Comparison of ENCODE assay signal across 33 cellular contexts in the genomic region with DNA sequence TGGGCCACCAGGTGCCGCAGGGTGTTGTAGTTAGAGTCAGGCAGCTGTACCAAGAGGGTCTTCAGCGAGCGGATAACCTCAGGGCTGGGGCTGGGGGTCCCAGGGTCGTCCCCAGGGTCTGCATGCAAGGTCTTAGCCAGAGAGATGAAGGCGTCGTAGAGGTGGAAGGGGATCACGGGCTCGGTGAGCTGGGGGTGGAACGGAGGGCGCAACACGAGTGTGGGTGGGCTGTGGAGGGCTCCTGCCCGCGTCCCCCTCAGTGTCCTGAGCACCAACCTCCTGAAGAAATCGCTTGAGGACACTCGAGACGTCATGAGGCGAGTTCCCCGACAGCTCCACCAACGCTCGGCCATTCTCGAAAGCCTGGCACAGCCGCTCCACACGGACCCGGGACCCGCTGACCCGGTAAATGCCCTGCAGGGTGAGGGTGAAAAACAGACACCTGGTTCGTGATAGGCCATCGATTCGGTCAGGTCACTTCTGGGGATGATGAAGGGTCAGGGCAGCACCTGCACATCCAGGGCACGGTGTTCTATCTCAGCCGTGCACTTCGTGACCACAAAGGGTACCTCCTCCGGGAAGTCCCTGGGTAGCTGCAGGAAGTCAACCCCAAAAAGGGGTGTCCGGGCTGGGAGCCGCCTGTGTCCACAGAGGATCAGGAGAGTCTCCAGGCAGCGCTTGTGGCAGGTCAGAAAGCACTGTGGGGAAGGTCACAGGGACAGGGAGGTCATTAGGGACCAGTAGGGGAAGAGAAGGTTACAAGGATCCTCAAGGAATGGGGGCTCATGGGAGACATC. TPM values are rescaled to one million over a fixed set of nuclear protein-coding genes. Genes with fewer than 3 reads are reported as not detected.
DNase-seq lines count a peak whose midpoint lies in the region; ATAC-seq, FAIRE-seq and TF ChIP-seq lines count a peak whose summit lies in the region.
"Had no signal": no experiment of that assay in that cellular context is flagged by ENCODE, and none has a peak within 500 bp of the region (broad histone marks: within the 10 kb centered on the region; RNA-seq: fewer than 3 reads in every experiment).

No MANE protein-coding gene starts in this region.

- H3K36me3 ChIP-seq in bronchial epithelial cell (ENCODE audit: control insufficient read depth, insufficient read depth, low read length): peaks cover 18% of the 10 kb centered on the region
- H3K36me3 ChIP-seq: gastrocnemius medialis had no signal

- H3K27me3 ChIP-seq in bronchial epithelial cell (ENCODE audit: control insufficient read depth, insufficient read depth, low read length): no peaks in the 10 kb centered on the region
- H3K27me3 ChIP-seq: gastrocnemius medialis, MG63, SJSA1, stomach, tibial nerve had no signal

- no peak for TF ChIP-seq CTCF in bronchial epithelial cell (IDR thresholded peaks at IDR 0.05; ENCODE audit: insufficient read depth, low read length, severe bottlenecking)

- H3K4me3 Mint-ChIP-seq in activated naive CD4-positive, alpha-beta T cell treated with anti-CD3 and anti-CD28 coated beads, Interleukin-2, amount 10 ng/mL, durations not matched to agents 7 days and 5 days: no peak overlapping the region
- no peak overlapping the region for H3K4me3 Mint-ChIP-seq in T-cell
- H3K4me3 Mint-ChIP-seq in stimulated activated effector memory CD8-positive, alpha-beta T cell treated with anti-CD3 and anti-CD28 coated beads, Interleukin-12 subunit alpha, Interleukin-12 subunit beta, amount 100 ng/mL, for 72 hours: no peak overlapping the region
- H3K4me3 Mint-ChIP-seq: activated naive CD4-positive, alpha-beta T cell treated with anti-CD3 and anti-CD28 coated beads, Interleukin-2, amount 50 U/mL, for 24 hours; activated T-cell treated with anti-CD3 and anti-CD28 coated beads, Interleukin-2, amount 50 U/mL, for 72 hours; dendritic cell treated with granulocyte-macrophage colony-stimulating factor and Interleukin-4, amounts not matched to agents 40 ng/mL and 50 ng/mL, for 4 days had no signal

- ATAC-seq in T-cell (replicated peaks in 1 of 4) (peak in 1 of 4 experiments; percentile 26), HG03457 (IDR thresholded peaks at IDR 0.05; ENCODE audit: unreplicated experiment) (no peak), HG02870 (IDR thresholded peaks at IDR 0.05; ENCODE audit: unreplicated experiment) (no peak)
- no peak for ATAC-seq in stimulated activated effector memory CD8-positive, alpha-beta T cell treated with anti-CD3 and anti-CD28 coated beads, Interleukin-12 subunit alpha, Interleukin-12 subunit beta, amount 100 ng/mL, for 72 hours
- ATAC-seq: activated T-cell treated with anti-CD3 and anti-CD28 coated beads, Interleukin-2, amount 50 U/mL, for 72 hours; gastrocnemius medialis; left lobe of liver had no signal

- CTCF ChIA-PET in activated naive CD4-positive, alpha-beta T cell treated with anti-CD3 and anti-CD28 coated beads, Interleukin-2, amount 10 ng/mL, durations not matched to agents 7 days and 5 days (lab: Charles Lee): interaction anchor here (1.2 to 1.7 kb wide), 3 partner anchors 9 to 102 kb away, joined by 3 to 7 read pairs (median 3); partner anchors contain the start of gene GMIP
- CTCF ChIA-PET in T-cell (lab: Charles Lee): no interaction called here

- no peaks in the 10 kb centered on the region for H3K9me3 Mint-ChIP-seq in activated naive CD4-positive, alpha-beta T cell treated with anti-CD3 and anti-CD28 coated beads, Interleukin-2, amount 10 ng/mL, durations not matched to agents 7 days and 5 days
- no peaks in the 10 kb centered on the region for H3K9me3 Mint-ChIP-seq in T-cell
- H3K9me3 Mint-ChIP-seq in stimulated activated effector memory CD8-positive, alpha-beta T cell treated with anti-CD3 and anti-CD28 coated beads, Interleukin-12 subunit alpha, Interleukin-12 subunit beta, amount 100 ng/mL, for 72 hours: no peaks in the 10 kb centered on the region
- H3K9me3 Mint-ChIP-seq: activated naive CD4-positive, alpha-beta T cell treated with anti-CD3 and anti-CD28 coated beads, Interleukin-2, amount 50 U/mL, for 24 hours; activated T-cell treated with anti-CD3 and anti-CD28 coated beads, Interleukin-2, amount 50 U/mL, for 72 hours; dendritic cell treated with granulocyte-macrophage colony-stimulating factor and Interleukin-4, amounts not matched to agents 40 ng/mL and 50 ng/mL, for 4 days had no signal

- H3K27me3 Mint-ChIP-seq in activated naive CD4-positive, alpha-beta T cell treated with anti-CD3 and anti-CD28 coated beads, Interleukin-2, amount 10 ng/mL, durations not matched to agents 7 days and 5 days: no peaks in the 10 kb centered on the region
- H3K27me3 Mint-ChIP-seq in T-cell: no peaks in the 10 kb centered on the region
- H3K27me3 Mint-ChIP-seq: activated naive CD4-positive, alpha-beta T cell treated with anti-CD3 and anti-CD28 coated beads, Interleukin-2, amount 50 U/mL, for 24 hours; dendritic cell treated with granulocyte-macrophage colony-stimulating factor and Interleukin-4, amounts not matched to agents 40 ng/mL and 50 ng/mL, for 4 days had no signal

- H3K27ac Mint-ChIP-seq in activated naive CD4-positive, alpha-beta T cell treated with anti-CD3 and anti-CD28 coated beads, Interleukin-2, amount 10 ng/mL, durations not matched to agents 7 days and 5 days: peak overlapping the region; percentile 76
- H3K27ac Mint-ChIP-seq in T-cell: peak overlapping the region; percentile 68 to 70
- peak overlapping the region; percentile 87 for H3K27ac Mint-ChIP-seq in stimulated activated effector memory CD8-positive, alpha-beta T cell treated with anti-CD3 and anti-CD28 coated beads, Interleukin-12 subunit alpha, Interleukin-12 subunit beta, amount 100 ng/mL, for 72 hours
- H3K27ac Mint-ChIP-seq: activated naive CD4-positive, alpha-beta T cell treated with anti-CD3 and anti-CD28 coated beads, Interleukin-2, amount 50 U/mL, for 24 hours; activated T-cell treated with anti-CD3 and anti-CD28 coated beads, Interleukin-2, amount 50 U/mL, for 72 hours; dendritic cell treated with granulocyte-macrophage colony-stimulating factor and Interleukin-4, amounts not matched to agents 40 ng/mL and 50 ng/mL, for 4 days had no signal

- no peak for DNase-seq in activated naive CD4-positive, alpha-beta T cell treated with anti-CD3 and anti-CD28 coated beads, Interleukin-2, amount 10 ng/mL, durations not matched to agents 7 days and 5 days
- DNase-seq in activated naive CD4-positive, alpha-beta T cell treated with Interleukin-2 at 50 U/mL for 16 hours: no peak
- DNase-seq in T-cell (no peak), bronchial epithelial cell (ENCODE audit: low read depth) (no peak)
- DNase-seq in stimulated activated effector memory CD8-positive, alpha-beta T cell treated with anti-CD3 and anti-CD28 coated beads, Interleukin-12 subunit alpha, Interleukin-12 subunit beta, amount 100 ng/mL, for 72 hours (ENCODE audit: low spot score in 2 of 2): no peak
- DNase-seq in effector CD4-positive, alpha-beta T cell: no peak
- DNase-seq: activated CD4-positive, CD25-positive, alpha-beta regulatory T cell treated with anti-CD3 and anti-CD28 coated beads, Interleukin-2, amount 50 U/mL, for 72 hours; activated T-cell treated with anti-CD3 and anti-CD28 coated beads, Interleukin-2, amount 50 U/mL, for 72 hours; caudate nucleus; DMS79 treated with DMSO at 0.1 percent for 48 hours; gastrocnemius medialis; GF-D8; HCEC 1CT; KG1; mesenchymal stem cell; MG63; NCI-H1105 treated with DMSO at 0.1 percent for 48 hours; NCI-H2081; NCI-H345; NCI-H82; RPMI8226; stomach had no signal

- POLR2A ChIA-PET in T-cell (lab: Charles Lee): no interaction called here

- no peak overlapping the region for H3K4me3 ChIP-seq in bronchial epithelial cell (ENCODE audit: low read depth, low read length)
- H3K4me3 ChIP-seq: gastrocnemius medialis, MG63, SJSA1, stomach, tibial nerve had no signal

- FAIRE-seq in bronchial epithelial cell (lab: Jason Lieb, UNC): peak; percentile 68
- FAIRE-seq: astrocyte, endometrium, GM18507 had no signal

- H3K36me3 Mint-ChIP-seq in activated naive CD4-positive, alpha-beta T cell treated with anti-CD3 and anti-CD28 coated beads, Interleukin-2, amount 10 ng/mL, durations not matched to agents 7 days and 5 days: peaks cover 58% of the 10 kb centered on the region
- peaks cover 40% of the 10 kb centered on the region for H3K36me3 Mint-ChIP-seq in T-cell
- H3K36me3 Mint-ChIP-seq in stimulated activated effector memory CD8-positive, alpha-beta T cell treated with anti-CD3 and anti-CD28 coated beads, Interleukin-12 subunit alpha, Interleukin-12 subunit beta, amount 100 ng/mL, for 72 hours: peaks cover 97% of the 10 kb centered on the region

- H3K4me1 Mint-ChIP-seq in activated naive CD4-positive, alpha-beta T cell treated with anti-CD3 and anti-CD28 coated beads, Interleukin-2, amount 10 ng/mL, durations not matched to agents 7 days and 5 days: peaks cover 29% of the 10 kb centered on the region
- peaks cover 21 to 22% (median 21%) of the 10 kb centered on the region in 3 donors for H3K4me1 Mint-ChIP-seq in T-cell
- H3K4me1 Mint-ChIP-seq in stimulated activated effector memory CD8-positive, alpha-beta T cell treated with anti-CD3 and anti-CD28 coated beads, Interleukin-12 subunit alpha, Interleukin-12 subunit beta, amount 100 ng/mL, for 72 hours: peaks cover 19% of the 10 kb centered on the region

RNA-seq across cellular contexts. Expression of gene LPAR2, which starts 6.7 kb away (rescaled TPM):
- total RNA-seq in T-cell: 100 to 1,000 TPM in 1 of 5 donors, 10 to 100 TPM in 4; 78.3 to 106 (median 82.4) TPM
- total RNA-seq in bronchial epithelial cell: 5.5 and 5.6 TPM in 2 replicates

RNA-seq across cellular contexts. Expression of gene GMIP, which starts 8.7 kb away (rescaled TPM):
- 100 to 1,000 TPM in 4 of 5 donors, 10 to 100 TPM in 1; 99.5 to 148 (median 133) TPM for total RNA-seq in T-cell
- total RNA-seq in bronchial epithelial cell: 3.2 and 3.7 TPM in 2 replicates

RNA-seq across cellular contexts. Expression of gene PBX4, which starts 16.2 kb away (rescaled TPM):
- total RNA-seq in T-cell: 10 to 100 TPM; 40.9 to 48.3 (median 42.7) TPM
- total RNA-seq in bronchial epithelial cell: 0.53 and 0.64 TPM in 2 replicates
- total RNA-seq: gastrocnemius medialis, HT1080 had no signal

RNA-seq across cellular contexts. Expression of gene ATP13A1, which starts 28.8 kb away (rescaled TPM):
- 100 to 1,000 TPM in 3 of 5 donors, 10 to 100 TPM in 2; 80.4 to 170 (median 156) TPM for total RNA-seq in T-cell
- 20.3 and 22.7 TPM in 2 replicates for total RNA-seq in bronchial epithelial cell

RNA-seq across cellular contexts. Expression of gene ZNF101, which starts 33.9 kb away (rescaled TPM):
- total RNA-seq in T-cell (100 to 1,000 TPM in 3 of 5 donors, 10 to 100 TPM in 2; 66.2 to 180 (median 164) TPM), bronchial epithelial cell (8.7 and 14.6 TPM in 2 replicates)

Comparison
In these comparisons a context has a peak if more than half of its experiments do, and no peak if none do; other contexts are left out.
1. RNA of gene LPAR2, which starts 6.7 kb away (total RNA-seq): 78.3 to 106 TPM in T-cell; 5.5 to 5.6 TPM in bronchial epithelial cell; every median in the first group is over 10 times any median in the second.
2. RNA of gene GMIP, which starts 8.7 kb away (total RNA-seq): 99.5 to 148 TPM in T-cell; 3.2 to 3.7 TPM in bronchial epithelial cell; every median in the first group is over 10 times any median in the second.
3. RNA of gene PBX4, which starts 16.2 kb away (total RNA-seq): 40.9 to 48.3 TPM in T-cell; 0.53 to 0.64 TPM in bronchial epithelial cell; every median in the first group is over 10 times any median in the second.
4. Peak in every context shown above with its lines, with median percentiles within 50 percentile points of each other: H3K27ac Mint-ChIP-seq.